12 cellular contexts compared by ENCODE assay signal in the genomic region with DNA sequence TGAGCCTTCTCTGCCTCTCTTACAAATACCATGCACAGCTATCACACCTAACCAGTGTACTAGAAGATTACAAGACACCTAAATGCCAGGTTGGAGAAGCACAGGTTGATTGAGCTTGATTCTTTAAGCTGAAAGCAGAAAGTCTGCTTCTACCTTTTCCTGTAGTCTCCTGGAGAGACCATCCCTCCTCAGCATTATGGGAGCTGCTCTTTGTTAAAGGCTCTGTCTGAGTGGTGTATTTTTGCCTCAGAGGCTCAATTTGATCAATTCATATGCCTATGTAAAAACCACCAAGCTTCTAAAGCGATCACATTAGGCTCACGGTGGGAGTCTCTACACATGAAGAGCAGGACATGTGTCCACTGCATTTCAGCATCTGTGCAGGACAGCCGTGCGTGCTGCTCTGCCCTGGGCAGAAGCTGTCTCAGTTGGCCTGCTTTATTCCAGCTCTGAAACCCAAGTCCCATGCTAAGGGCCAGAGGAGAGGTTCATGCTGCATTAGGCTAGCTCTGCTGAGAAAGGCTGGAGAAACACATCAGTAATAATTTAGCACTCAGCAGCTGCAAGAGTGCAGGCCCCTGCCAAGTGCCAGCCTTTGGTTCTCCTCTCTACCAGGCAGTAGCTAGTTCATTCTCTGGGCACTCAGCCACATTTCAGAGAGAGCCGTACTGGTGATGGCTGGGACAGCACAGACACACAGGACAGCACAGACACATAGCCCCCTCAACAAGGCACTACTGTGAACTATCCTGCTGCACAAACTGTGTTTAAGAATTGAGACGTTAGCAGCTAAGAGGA.
DNase-seq lines count a peak whose midpoint lies in the region; ATAC-seq lines count a peak whose summit lies in the region.
"Had no signal": no experiment of that assay in that cellular context is flagged by ENCODE, and none has a peak within 500 bp of the region (broad histone marks: within the 10 kb centered on the region; RNA-seq: fewer than 3 reads in every experiment).

No MANE protein-coding gene starts in this region.

- ATAC-seq in GM19035 (IDR thresholded peaks at IDR 0.05; ENCODE audit: unreplicated experiment): no peak
- ATAC-seq in activated CD4-positive, CD25-positive, alpha-beta regulatory T cell treated with anti-CD3 and anti-CD28 coated beads, Interleukin-2, amount 50 U/mL, for 24 hours: no peak
- ATAC-seq: naive thymus-derived CD8-positive, alpha-beta T cell had no signal

- DNase-seq in EH (ENCODE audit: low read depth): peak; percentile 10
- peak; percentile 37 for DNase-seq in NCI-H2227 treated with DMSO at 0.1 percent for 48 hours (lab: John Stamatoyannopoulos, UW)
- peak; percentile 99 for DNase-seq in globus pallidus (ENCODE audit: low spot score)
- DNase-seq in putamen (ENCODE audit: low spot score): peak; percentile 97
- DNase-seq in OCI-M2 (lab: John Stamatoyannopoulos, UW; ENCODE audit: unreplicated experiment): no peak
- DNase-seq in NCI-H510A treated with DMSO at 0.1 percent for 48 hours (lab: John Stamatoyannopoulos, UW): no peak
- DNase-seq: amniotic stem cell, DMS53, PC-9 had no signal

Comparison
In these comparisons a context has a peak if more than half of its experiments do, and no peak if none do; other contexts are left out.
1. DNase-seq: peak in EH (single experiment), NCI-H2227 treated with DMSO at 0.1 percent for 48 hours (single experiment), globus pallidus (single experiment) and putamen (single experiment); none in OCI-M2 (single experiment) and NCI-H510A treated with DMSO at 0.1 percent for 48 hours (single experiment).